In the genomic region with DNA sequence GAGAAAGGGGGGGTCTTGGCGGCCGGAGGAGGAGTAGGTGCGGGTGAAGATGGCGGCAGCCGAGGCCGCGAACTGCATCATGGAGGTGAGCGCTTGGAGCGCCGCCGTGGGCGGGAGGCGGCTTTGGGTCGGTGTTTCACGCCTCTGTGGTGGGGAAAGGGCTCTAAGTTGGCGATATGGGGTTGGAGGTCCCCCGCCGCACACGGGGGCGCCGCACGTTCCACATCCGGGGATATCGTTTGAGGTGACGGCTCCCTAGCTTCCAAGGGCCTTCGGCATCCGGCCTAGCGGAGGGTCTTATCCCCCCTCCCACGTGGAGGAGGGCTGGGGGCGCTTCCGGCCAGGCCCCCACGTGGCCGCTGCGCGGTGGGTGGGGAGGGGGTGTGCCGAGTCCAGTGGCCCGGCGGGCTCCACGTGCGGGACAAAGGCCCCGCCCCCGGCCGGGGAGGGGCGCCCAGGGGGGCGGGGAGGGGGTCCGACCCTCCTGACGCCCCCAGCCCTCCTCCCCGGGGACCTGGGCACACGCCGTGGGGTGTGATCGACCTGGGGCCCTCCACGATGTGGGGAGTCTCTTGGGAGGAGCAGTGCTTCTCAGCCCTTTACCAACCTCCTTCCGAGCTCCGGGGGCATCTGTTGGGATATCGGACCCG, we compare ENCODE assay signal across 1 cellular context.
TF ChIP-seq lines count a peak whose summit lies in the region.

A gene (plus strand): TSS at position 40 of the 650 bp plus-strand sequence. CDS start 10 bp downstream, at position 50.

TF ChIP-seq in HepG2, 621 proteins besides CTCF, POLR2A, EP300 and RAD21 (continued from another document and continues in another):
- TF ChIP-seq SP2 (CRISPR knock-in tag; IDR thresholded peaks at IDR 0.05) (0 out of 2 replicates have a peak, but pooled peaks have one; percentile 77), ZNF652 (CRISPR knock-in tag; IDR thresholded peaks at IDR 0.05; ENCODE audit: borderline replicate concordance, low read depth) (no peak), ZMYM2 (CRISPR knock-in tag; IDR thresholded peaks at IDR 0.05) (no peak), POGZ (CRISPR knock-in tag; IDR thresholded peaks at IDR 0.05) (peak; percentile 41; the same call in 1 of the 2 replicates), ZNF383 (CRISPR knock-in tag; IDR thresholded peaks at IDR 0.05; ENCODE audit: borderline replicate concordance) (no peak), SIN3A (IDR thresholded peaks at IDR 0.05; ENCODE audit: borderline replicate concordance, low read depth, low read length) (peak; percentile 71; the same call in 1 of the 2 replicates), SAP130 (CRISPR knock-in tag; IDR thresholded peaks at IDR 0.05; ENCODE audit: low read depth) (peak; percentile 94), SETDB1 (CRISPR knock-in tag; IDR thresholded peaks at IDR 0.05; ENCODE audit: borderline replicate concordance) (no peak), MTA3 (CRISPR knock-in tag; IDR thresholded peaks at IDR 0.05) (no peak), NRL (CRISPR knock-in tag; IDR thresholded peaks at IDR 0.05; ENCODE audit: borderline replicate concordance) (no peak; the same call in 1 of the 2 replicates), NAIF1 (CRISPR knock-in tag; IDR thresholded peaks at IDR 0.05; ENCODE audit: borderline replicate concordance) (no peak), RNF2 (conservative IDR thresholded peaks at IDR 0.05; ENCODE audit: low read depth) (no peak), FOXK2 (IDR thresholded peaks at IDR 0.05) (no peak), RFX1 (IDR thresholded peaks at IDR 0.05) (no peak), ZNF101 (CRISPR knock-in tag; IDR thresholded peaks at IDR 0.05; ENCODE audit: borderline replicate concordance, low read depth) (no peak), ZNF354B (CRISPR knock-in tag; IDR thresholded peaks at IDR 0.05) (no peak), MEF2D (CRISPR knock-in tag; IDR thresholded peaks at IDR 0.05) (0 out of 2 replicates have a peak, but pooled peaks have one; percentile 37), ZNF564 (CRISPR knock-in tag; IDR thresholded peaks at IDR 0.05) (no peak), ZNF558 (CRISPR knock-in tag; IDR thresholded peaks at IDR 0.05; ENCODE audit: borderline replicate concordance) (no peak)
- TF ChIP-seq, protein P1, sequence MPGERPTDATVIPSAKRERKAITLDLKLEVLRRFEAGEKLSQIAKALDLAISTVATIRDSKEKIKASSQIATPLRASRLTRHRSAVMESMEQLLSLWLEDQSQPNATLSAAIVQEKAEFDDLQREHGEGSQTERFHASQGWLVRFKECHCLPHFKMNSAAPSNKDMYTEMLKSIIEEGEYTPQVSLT (CRISPR knock-in tag; IDR thresholded peaks at IDR 0.05; ENCODE audit: borderline replicate concordance, low read depth) = no peak
- TF ChIP-seq, protein P2, sequence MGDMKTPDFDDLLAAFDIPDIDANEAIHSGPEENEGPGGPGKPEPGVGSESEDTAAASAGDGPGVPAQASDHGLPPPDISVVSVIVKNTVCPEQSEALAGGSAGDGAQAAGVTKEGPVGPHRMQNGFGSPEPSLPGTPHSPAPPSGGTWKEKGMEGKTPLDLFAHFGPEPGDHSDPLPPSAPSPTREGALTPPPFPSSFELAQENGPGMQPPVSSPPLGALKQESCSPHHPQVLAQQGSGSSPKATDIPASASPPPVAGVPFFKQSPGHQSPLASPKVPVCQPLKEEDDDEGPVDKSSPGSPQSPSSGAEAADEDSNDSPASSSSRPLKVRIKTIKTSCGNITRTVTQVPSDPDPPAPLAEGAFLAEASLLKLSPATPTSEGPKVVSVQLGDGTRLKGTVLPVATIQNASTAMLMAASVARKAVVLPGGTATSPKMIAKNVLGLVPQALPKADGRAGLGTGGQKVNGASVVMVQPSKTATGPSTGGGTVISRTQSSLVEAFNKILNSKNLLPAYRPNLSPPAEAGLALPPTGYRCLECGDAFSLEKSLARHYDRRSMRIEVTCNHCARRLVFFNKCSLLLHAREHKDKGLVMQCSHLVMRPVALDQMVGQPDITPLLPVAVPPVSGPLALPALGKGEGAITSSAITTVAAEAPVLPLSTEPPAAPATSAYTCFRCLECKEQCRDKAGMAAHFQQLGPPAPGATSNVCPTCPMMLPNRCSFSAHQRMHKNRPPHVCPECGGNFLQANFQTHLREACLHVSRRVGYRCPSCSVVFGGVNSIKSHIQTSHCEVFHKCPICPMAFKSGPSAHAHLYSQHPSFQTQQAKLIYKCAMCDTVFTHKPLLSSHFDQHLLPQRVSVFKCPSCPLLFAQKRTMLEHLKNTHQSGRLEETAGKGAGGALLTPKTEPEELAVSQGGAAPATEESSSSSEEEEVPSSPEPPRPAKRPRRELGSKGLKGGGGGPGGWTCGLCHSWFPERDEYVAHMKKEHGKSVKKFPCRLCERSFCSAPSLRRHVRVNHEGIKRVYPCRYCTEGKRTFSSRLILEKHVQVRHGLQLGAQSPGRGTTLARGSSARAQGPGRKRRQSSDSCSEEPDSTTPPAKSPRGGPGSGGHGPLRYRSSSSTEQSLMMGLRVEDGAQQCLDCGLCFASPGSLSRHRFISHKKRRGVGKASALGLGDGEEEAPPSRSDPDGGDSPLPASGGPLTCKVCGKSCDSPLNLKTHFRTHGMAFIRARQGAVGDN (CRISPR knock-in tag; IDR thresholded peaks at IDR 0.05) = peak; percentile 74
- TF ChIP-seq, protein P3, sequence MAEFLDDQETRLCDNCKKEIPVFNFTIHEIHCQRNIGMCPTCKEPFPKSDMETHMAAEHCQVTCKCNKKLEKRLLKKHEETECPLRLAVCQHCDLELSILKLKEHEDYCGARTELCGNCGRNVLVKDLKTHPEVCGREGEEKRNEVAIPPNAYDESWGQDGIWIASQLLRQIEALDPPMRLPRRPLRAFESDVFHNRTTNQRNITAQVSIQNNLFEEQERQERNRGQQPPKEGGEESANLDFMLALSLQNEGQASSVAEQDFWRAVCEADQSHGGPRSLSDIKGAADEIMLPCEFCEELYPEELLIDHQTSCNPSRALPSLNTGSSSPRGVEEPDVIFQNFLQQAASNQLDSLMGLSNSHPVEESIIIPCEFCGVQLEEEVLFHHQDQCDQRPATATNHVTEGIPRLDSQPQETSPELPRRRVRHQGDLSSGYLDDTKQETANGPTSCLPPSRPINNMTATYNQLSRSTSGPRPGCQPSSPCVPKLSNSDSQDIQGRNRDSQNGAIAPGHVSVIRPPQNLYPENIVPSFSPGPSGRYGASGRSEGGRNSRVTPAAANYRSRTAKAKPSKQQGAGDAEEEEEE (CRISPR knock-in tag; IDR thresholded peaks at IDR 0.05; ENCODE audit: borderline replicate concordance) = no peak
- TF ChIP-seq, protein P4, sequence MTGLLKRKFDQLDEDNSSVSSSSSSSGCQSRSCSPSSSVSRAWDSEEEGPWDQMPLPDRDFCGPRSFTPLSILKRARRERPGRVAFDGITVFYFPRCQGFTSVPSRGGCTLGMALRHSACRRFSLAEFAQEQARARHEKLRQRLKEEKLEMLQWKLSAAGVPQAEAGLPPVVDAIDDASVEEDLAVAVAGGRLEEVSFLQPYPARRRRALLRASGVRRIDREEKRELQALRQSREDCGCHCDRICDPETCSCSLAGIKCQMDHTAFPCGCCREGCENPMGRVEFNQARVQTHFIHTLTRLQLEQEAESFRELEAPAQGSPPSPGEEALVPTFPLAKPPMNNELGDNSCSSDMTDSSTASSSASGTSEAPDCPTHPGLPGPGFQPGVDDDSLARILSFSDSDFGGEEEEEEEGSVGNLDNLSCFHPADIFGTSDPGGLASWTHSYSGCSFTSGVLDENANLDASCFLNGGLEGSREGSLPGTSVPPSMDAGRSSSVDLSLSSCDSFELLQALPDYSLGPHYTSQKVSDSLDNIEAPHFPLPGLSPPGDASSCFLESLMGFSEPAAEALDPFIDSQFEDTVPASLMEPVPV (CRISPR knock-in tag; IDR thresholded peaks at IDR 0.05) = peak; percentile 83
- TF ChIP-seq, protein P5, sequence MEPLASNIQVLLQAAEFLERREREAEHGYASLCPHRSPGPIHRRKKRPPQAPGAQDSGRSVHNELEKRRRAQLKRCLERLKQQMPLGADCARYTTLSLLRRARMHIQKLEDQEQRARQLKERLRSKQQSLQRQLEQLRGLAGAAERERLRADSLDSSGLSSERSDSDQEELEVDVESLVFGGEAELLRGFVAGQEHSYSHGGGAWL (CRISPR knock-in tag; IDR thresholded peaks at IDR 0.05) = peak; percentile 95
- TF ChIP-seq, protein P6, sequence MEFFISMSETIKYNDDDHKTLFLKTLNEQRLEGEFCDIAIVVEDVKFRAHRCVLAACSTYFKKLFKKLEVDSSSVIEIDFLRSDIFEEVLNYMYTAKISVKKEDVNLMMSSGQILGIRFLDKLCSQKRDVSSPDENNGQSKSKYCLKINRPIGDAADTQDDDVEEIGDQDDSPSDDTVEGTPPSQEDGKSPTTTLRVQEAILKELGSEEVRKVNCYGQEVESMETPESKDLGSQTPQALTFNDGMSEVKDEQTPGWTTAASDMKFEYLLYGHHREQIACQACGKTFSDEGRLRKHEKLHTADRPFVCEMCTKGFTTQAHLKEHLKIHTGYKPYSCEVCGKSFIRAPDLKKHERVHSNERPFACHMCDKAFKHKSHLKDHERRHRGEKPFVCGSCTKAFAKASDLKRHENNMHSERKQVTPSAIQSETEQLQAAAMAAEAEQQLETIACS (CRISPR knock-in tag; IDR thresholded peaks at IDR 0.05) = no peak
- TF ChIP-seq, protein P7, sequence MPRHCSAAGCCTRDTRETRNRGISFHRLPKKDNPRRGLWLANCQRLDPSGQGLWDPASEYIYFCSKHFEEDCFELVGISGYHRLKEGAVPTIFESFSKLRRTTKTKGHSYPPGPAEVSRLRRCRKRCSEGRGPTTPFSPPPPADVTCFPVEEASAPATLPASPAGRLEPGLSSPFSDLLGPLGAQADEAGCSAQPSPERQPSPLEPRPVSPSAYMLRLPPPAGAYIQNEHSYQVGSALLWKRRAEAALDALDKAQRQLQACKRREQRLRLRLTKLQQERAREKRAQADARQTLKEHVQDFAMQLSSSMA (CRISPR knock-in tag; IDR thresholded peaks at IDR 0.05) = peak; percentile 74; the same call in 1 of the 2 replicates
- TF ChIP-seq, protein P8, sequence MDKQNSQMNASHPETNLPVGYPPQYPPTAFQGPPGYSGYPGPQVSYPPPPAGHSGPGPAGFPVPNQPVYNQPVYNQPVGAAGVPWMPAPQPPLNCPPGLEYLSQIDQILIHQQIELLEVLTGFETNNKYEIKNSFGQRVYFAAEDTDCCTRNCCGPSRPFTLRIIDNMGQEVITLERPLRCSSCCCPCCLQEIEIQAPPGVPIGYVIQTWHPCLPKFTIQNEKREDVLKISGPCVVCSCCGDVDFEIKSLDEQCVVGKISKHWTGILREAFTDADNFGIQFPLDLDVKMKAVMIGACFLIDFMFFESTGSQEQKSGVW (CRISPR knock-in tag; IDR thresholded peaks at IDR 0.05; ENCODE audit: borderline replicate concordance) = no peak
- TF ChIP-seq, protein P9, sequence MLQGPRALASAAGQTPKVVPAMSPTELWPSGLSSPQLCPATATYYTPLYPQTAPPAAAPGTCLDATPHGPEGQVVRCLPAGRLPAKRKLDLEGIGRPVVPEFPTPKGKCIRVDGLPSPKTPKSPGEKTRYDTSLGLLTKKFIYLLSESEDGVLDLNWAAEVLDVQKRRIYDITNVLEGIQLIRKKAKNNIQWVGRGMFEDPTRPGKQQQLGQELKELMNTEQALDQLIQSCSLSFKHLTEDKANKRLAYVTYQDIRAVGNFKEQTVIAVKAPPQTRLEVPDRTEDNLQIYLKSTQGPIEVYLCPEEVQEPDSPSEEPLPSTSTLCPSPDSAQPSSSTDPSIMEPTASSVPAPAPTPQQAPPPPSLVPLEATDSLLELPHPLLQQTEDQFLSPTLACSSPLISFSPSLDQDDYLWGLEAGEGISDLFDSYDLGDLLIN (CRISPR knock-in tag; IDR thresholded peaks at IDR 0.05; ENCODE audit: borderline replicate concordance) = no peak
- TF ChIP-seq, protein P10, sequence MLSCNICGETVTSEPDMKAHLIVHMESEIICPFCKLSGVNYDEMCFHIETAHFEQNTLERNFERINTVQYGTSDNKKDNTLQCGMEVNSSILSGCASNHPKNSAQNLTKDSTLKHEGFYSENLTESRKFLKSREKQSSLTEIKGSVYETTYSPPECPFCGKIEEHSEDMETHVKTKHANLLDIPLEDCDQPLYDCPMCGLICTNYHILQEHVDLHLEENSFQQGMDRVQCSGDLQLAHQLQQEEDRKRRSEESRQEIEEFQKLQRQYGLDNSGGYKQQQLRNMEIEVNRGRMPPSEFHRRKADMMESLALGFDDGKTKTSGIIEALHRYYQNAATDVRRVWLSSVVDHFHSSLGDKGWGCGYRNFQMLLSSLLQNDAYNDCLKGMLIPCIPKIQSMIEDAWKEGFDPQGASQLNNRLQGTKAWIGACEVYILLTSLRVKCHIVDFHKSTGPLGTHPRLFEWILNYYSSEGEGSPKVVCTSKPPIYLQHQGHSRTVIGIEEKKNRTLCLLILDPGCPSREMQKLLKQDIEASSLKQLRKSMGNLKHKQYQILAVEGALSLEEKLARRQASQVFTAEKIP (CRISPR knock-in tag; IDR thresholded peaks at IDR 0.05; ENCODE audit: borderline replicate concordance) = no peak
- TF ChIP-seq, protein P11, sequence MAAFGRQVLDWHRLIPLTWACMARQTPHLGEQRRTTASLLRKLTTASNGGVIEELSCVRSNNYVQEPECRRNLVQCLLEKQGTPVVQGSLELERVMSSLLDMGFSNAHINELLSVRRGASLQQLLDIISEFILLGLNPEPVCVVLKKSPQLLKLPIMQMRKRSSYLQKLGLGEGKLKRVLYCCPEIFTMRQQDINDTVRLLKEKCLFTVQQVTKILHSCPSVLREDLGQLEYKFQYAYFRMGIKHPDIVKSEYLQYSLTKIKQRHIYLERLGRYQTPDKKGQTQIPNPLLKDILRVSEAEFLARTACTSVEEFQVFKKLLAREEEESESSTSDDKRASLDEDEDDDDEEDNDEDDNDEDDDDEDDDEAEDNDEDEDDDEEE (CRISPR knock-in tag; IDR thresholded peaks at IDR 0.05) = peak; percentile 68; the same call in 1 of the 2 replicates
